ENCODE assay signal across 8 cellular contexts in genomic region chr11:95924414-95924760, GRCh38. TPM values are rescaled to one million over a fixed set of nuclear protein-coding genes. Genes with fewer than 3 reads are reported as not detected.
DNase-seq lines count a peak whose midpoint lies in the region; ATAC-seq and TF ChIP-seq lines count a peak whose summit lies in the region.

No MANE protein-coding gene starts in this region.

- H3K4me3 ChIP-seq in choroid plexus epithelial cell (ENCODE audit: low read depth, low read length) (peak overlapping the region; percentile 86), aorta (ENCODE audit: low read length in 2 of 2) (peak overlapping the region; percentile 92 to 94)

- peak overlapping the region; percentile 94 to 99 for H3K27ac ChIP-seq in aorta (ENCODE audit: low read depth in 1 of 2, low read length in 2 of 2)

- no peak for DNase-seq in activated naive CD4-positive, alpha-beta T cell treated with anti-CD3 and anti-CD28 coated beads, Interleukin-2, amount 10 ng/mL, durations not matched to agents 7 days and 5 days
- no peak for DNase-seq in activated naive CD4-positive, alpha-beta T cell treated with Interleukin-2 at 50 U/mL for 16 hours
- DNase-seq in NCI-H2227 (lab: John Stamatoyannopoulos, UW; ENCODE audit: unreplicated experiment) (peak; percentile 20), choroid plexus epithelial cell (ENCODE audit: low read depth) (peak; percentile 55), medulla oblongata (ENCODE audit: extremely low spot score) (peak; percentile 54), aorta (no peak), NCI-H446 treated with DMSO at 0.1 percent for 48 hours (lab: John Stamatoyannopoulos, UW) (no peak), RPMI8226 (no peak)

- H3K27me3 Mint-ChIP-seq in activated naive CD4-positive, alpha-beta T cell treated with anti-CD3 and anti-CD28 coated beads, Interleukin-2, amount 10 ng/mL, durations not matched to agents 7 days and 5 days, result peaks cover 16% of the 10 kb centered on the region

- H3K9me3 ChIP-seq in aorta (ENCODE audit: control insufficient read depth, low read length), result no peaks in the 10 kb centered on the region

- H3K4me1 ChIP-seq in aorta (ENCODE audit: control insufficient read depth in 1 of 2, insufficient read depth in 2 of 2, low read length in 2 of 2), result peaks cover 0 to 4% of the 10 kb centered on the region in 2 donors

- peak overlapping the region; percentile 69 for H3K27ac Mint-ChIP-seq in activated naive CD4-positive, alpha-beta T cell treated with anti-CD3 and anti-CD28 coated beads, Interleukin-2, amount 10 ng/mL, durations not matched to agents 7 days and 5 days

- peaks cover 3% of the 10 kb centered on the region for H3K36me3 Mint-ChIP-seq in activated naive CD4-positive, alpha-beta T cell treated with anti-CD3 and anti-CD28 coated beads, Interleukin-2, amount 10 ng/mL, durations not matched to agents 7 days and 5 days

- CTCF ChIA-PET in activated naive CD4-positive, alpha-beta T cell treated with anti-CD3 and anti-CD28 coated beads, Interleukin-2, amount 10 ng/mL, durations not matched to agents 7 days and 5 days (lab: Charles Lee), result no interaction called here

- H3K9me3 Mint-ChIP-seq in activated naive CD4-positive, alpha-beta T cell treated with anti-CD3 and anti-CD28 coated beads, Interleukin-2, amount 10 ng/mL, durations not matched to agents 7 days and 5 days, result no peaks in the 10 kb centered on the region

- ATAC-seq in aorta (ENCODE audit: low FRiP score), result peak; percentile 39

- no peaks in the 10 kb centered on the region for H3K27me3 ChIP-seq in aorta (ENCODE audit: control insufficient read depth in 1 of 2, insufficient read depth in 2 of 2, low read length in 1 of 2)

- intact Hi-C loops in aorta (cut with DNase I), result loop anchor here in 1 of 2 donors (5.0 kb wide), 1 partner anchor 123 kb away; no protein-coding TSS in a partner anchor

- no peaks in the 10 kb centered on the region for H3K36me3 ChIP-seq in aorta (ENCODE audit: control insufficient read depth in 1 of 2, insufficient read depth in 2 of 2, low read length in 1 of 2)

- WGBS in aorta, 2 donors, result 1% methylated on average over 4 of the region's 4 CpGs

- H3K4me3 Mint-ChIP-seq in activated naive CD4-positive, alpha-beta T cell treated with anti-CD3 and anti-CD28 coated beads, Interleukin-2, amount 10 ng/mL, durations not matched to agents 7 days and 5 days, result peak overlapping the region; percentile 79

- H3K4me1 Mint-ChIP-seq in activated naive CD4-positive, alpha-beta T cell treated with anti-CD3 and anti-CD28 coated beads, Interleukin-2, amount 10 ng/mL, durations not matched to agents 7 days and 5 days, result peaks cover 24% of the 10 kb centered on the region

- TF ChIP-seq CTCF in choroid plexus epithelial cell (conservative IDR thresholded peaks at IDR 0.05; ENCODE audit: low read depth, low read length), result no peak

RNA-seq across cellular contexts. Expression of gene MTMR2, which starts 0.5 kb away (rescaled TPM):
- total RNA-seq in aorta, result 10 to 100 TPM; 36.4 to 40.6 TPM
- 10 to 100 TPM; 24.8 to 28.3 TPM for polyA plus RNA-seq in aorta

Comparison
In these comparisons a context has a peak if more than half of its experiments do, and no peak if none do; other contexts are left out.
1. DNase-seq: peak in NCI-H2227 (single experiment), choroid plexus epithelial cell (single experiment) and medulla oblongata (single experiment); none in activated naive CD4-positive, alpha-beta T cell treated with anti-CD3 and anti-CD28 coated beads, Interleukin-2, amount 10 ng/mL, durations not matched to agents 7 days and 5 days (single experiment), activated naive CD4-positive, alpha-beta T cell treated with Interleukin-2 at 50 U/mL for 16 hours (single experiment), aorta (0 of 2), NCI-H446 treated with DMSO at 0.1 percent for 48 hours (single experiment) and RPMI8226 (single experiment).